ENCODE assay signal across 10 cellular contexts in the genomic region with DNA sequence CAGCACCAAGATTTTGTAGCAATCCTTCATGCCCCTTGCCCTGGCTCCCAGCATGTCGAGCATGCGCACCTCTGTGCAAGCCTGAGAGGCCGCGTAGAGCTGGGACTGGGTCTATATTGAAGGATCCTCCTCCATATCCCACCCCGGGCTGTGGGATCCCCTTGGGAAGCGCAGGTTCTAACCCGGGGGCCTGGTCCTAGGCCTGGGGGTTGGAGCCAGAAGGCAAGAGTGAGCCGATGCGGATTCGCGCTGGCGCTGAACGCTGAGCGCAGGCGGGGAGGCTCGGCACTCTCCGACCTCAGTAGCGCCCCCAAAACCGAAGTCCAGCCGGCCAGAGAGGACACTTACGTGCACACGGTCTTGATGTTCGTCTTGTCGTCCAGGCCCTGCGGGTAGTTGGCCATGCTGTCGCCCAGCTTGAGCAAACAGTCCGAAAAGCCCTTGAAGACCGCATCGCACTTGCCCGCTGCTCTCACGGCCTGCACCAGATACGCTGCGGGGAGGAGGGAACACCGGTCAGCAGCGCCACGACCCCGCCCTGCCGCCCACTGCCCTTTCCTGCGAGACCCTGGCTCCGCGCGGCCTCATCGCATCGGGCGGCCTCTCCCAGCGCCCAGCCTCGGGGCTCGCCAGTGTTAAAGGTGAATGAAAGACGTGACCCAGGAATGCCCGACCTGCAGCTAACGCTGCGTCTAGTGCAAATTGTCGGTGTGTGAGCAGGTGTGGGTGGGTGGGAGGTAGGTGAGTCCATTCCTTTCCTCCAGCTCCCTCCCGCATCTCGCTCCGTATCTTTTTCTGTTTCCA. TPM values are rescaled to one million over a fixed set of nuclear protein-coding genes. Genes with fewer than 3 reads are reported as not detected.
DNase-seq lines count a peak whose midpoint lies in the region; ATAC-seq lines count a peak whose summit lies in the region.
"Had no signal": no experiment of that assay in that cellular context is flagged by ENCODE, and none has a peak within 500 bp of the region (broad histone marks: within the 10 kb centered on the region; RNA-seq: fewer than 3 reads in every experiment).

No MANE protein-coding gene starts in this region.

- peaks cover 8% of the 10 kb centered on the region for H3K9me3 Mint-ChIP-seq in activated CD4-positive, alpha-beta T cell treated with anti-CD3 and anti-CD28 coated beads, Interleukin-2, amount 10 ng/mL, durations not matched to agents 7 days and 5 days
- H3K9me3 Mint-ChIP-seq in activated naive CD8-positive, alpha-beta T cell treated with anti-CD3 and anti-CD28 coated beads, Interleukin-2, amount 10 ng/mL, durations not matched to agents 7 days and 5 days, result peaks cover 4% of the 10 kb centered on the region

- no peaks in the 10 kb centered on the region for H3K9me3 ChIP-seq in iPS-18a (ENCODE audit: control insufficient read depth, low read depth, low read length)

- CTCF ChIA-PET in activated CD4-positive, alpha-beta T cell treated with anti-CD3 and anti-CD28 coated beads, Interleukin-2, amount 10 ng/mL, durations not matched to agents 7 days and 5 days (lab: Charles Lee), result interaction anchor here (0.6 kb wide), 1 partner anchor 157 kb away, joined by 3 read pairs; no protein-coding TSS in a partner anchor

- peaks cover 91% of the 10 kb centered on the region for H3K27me3 Mint-ChIP-seq in activated CD4-positive, alpha-beta T cell treated with anti-CD3 and anti-CD28 coated beads, Interleukin-2, amount 10 ng/mL, durations not matched to agents 7 days and 5 days
- H3K27me3 Mint-ChIP-seq in activated naive CD8-positive, alpha-beta T cell treated with anti-CD3 and anti-CD28 coated beads, Interleukin-2, amount 10 ng/mL, durations not matched to agents 7 days and 5 days, result peaks cover 73% of the 10 kb centered on the region

- H3K4me1 Mint-ChIP-seq in activated CD4-positive, alpha-beta T cell treated with anti-CD3 and anti-CD28 coated beads, Interleukin-2, amount 10 ng/mL, durations not matched to agents 7 days and 5 days, result peaks cover 77% of the 10 kb centered on the region
- peaks cover 60% of the 10 kb centered on the region for H3K4me1 Mint-ChIP-seq in activated naive CD8-positive, alpha-beta T cell treated with anti-CD3 and anti-CD28 coated beads, Interleukin-2, amount 10 ng/mL, durations not matched to agents 7 days and 5 days

- ATAC-seq in activated naive CD8-positive, alpha-beta T cell treated with anti-CD3 and anti-CD28 coated beads, Interleukin-2, amount 10 ng/mL, durations not matched to agents 7 days and 5 days (ENCODE audit: low read depth), result no peak
- ATAC-seq in stimulated activated naive CD8-positive, alpha-beta T cell treated with anti-CD3 and anti-CD28 coated beads, Interleukin-15, Interleukin-2, amounts not matched to agents 100 U/mL and 50 U/mL, for 24 hours, result no peak

- no peak for DNase-seq in activated CD4-positive, alpha-beta T cell treated with anti-CD3 and anti-CD28 coated beads, Interleukin-2, amount 10 ng/mL, durations not matched to agents 7 days and 5 days
- DNase-seq in activated CD4-positive, alpha-beta T cell treated with anti-CD3 and anti-CD28 coated beads for 1 hour, result no peak
- peak; percentile 54 for DNase-seq in activated naive CD8-positive, alpha-beta T cell treated with anti-CD3 and anti-CD28 coated beads, Interleukin-2, amount 10 ng/mL, durations not matched to agents 7 days and 5 days
- DNase-seq in stimulated activated naive CD8-positive, alpha-beta T cell treated with anti-CD3 and anti-CD28 coated beads, Interleukin-15, Interleukin-2, amounts not matched to agents 100 U/mL and 50 U/mL, for 24 hours, result peak; percentile 13
- DNase-seq in KBM-7, result no peak
- DNase-seq in cortex of kidney (lab: John Stamatoyannopoulos, UW), result no peak
- no peak for DNase-seq in SKM-1 (lab: John Stamatoyannopoulos, UW; ENCODE audit: unreplicated experiment)
- DNase-seq: NCI-H82, small intestine had no signal

- H3K27me3 ChIP-seq in iPS-18a (ENCODE audit: control insufficient read depth, insufficient read depth, low read length), result peaks cover 100% of the 10 kb centered on the region

- POLR2A ChIA-PET in activated CD4-positive, alpha-beta T cell treated with anti-CD3 and anti-CD28 coated beads, Interleukin-2, amount 10 ng/mL, durations not matched to agents 7 days and 5 days (lab: Charles Lee), result no interaction called here
- POLR2A ChIA-PET in activated naive CD8-positive, alpha-beta T cell treated with anti-CD3 and anti-CD28 coated beads, Interleukin-2, amount 10 ng/mL, durations not matched to agents 7 days and 5 days (lab: Charles Lee), result interaction anchor here (2.4 kb wide), 1 partner anchor 7 kb away, joined by 13 read pairs; no protein-coding TSS in a partner anchor

- in situ Hi-C loops in KBM-7 (cut with MboI; ENCODE audit: low pct_unique_long_range_greater_than_20kb, low sequenced_read_pairs), result no loop called here

- peaks cover 37% of the 10 kb centered on the region for H3K36me3 Mint-ChIP-seq in activated CD4-positive, alpha-beta T cell treated with anti-CD3 and anti-CD28 coated beads, Interleukin-2, amount 10 ng/mL, durations not matched to agents 7 days and 5 days (ENCODE audit: low read depth)
- H3K36me3 Mint-ChIP-seq in activated naive CD8-positive, alpha-beta T cell treated with anti-CD3 and anti-CD28 coated beads, Interleukin-2, amount 10 ng/mL, durations not matched to agents 7 days and 5 days, result peaks cover 45% of the 10 kb centered on the region

- H3K27ac Mint-ChIP-seq in activated CD4-positive, alpha-beta T cell treated with anti-CD3 and anti-CD28 coated beads, Interleukin-2, amount 10 ng/mL, durations not matched to agents 7 days and 5 days, result peak overlapping the region; percentile 73
- peak overlapping the region; percentile 63 for H3K27ac Mint-ChIP-seq in activated naive CD8-positive, alpha-beta T cell treated with anti-CD3 and anti-CD28 coated beads, Interleukin-2, amount 10 ng/mL, durations not matched to agents 7 days and 5 days

- peaks cover 37% of the 10 kb centered on the region for H3K4me1 ChIP-seq in iPS-18a (ENCODE audit: control insufficient read depth, low read depth, low read length)

- H3K4me3 ChIP-seq in iPS-18a (ENCODE audit: low read length), result peak overlapping the region; percentile 65

- no peak overlapping the region for H3K9ac ChIP-seq in iPS-18a (ENCODE audit: low read length)

- no peak overlapping the region for H3K27ac ChIP-seq in iPS-18a (ENCODE audit: low read length)

- no peaks in the 10 kb centered on the region for H3K36me3 ChIP-seq in iPS-18a (ENCODE audit: control insufficient read depth, low read depth, low read length)

- H3K4me3 Mint-ChIP-seq in activated CD4-positive, alpha-beta T cell treated with anti-CD3 and anti-CD28 coated beads, Interleukin-2, amount 10 ng/mL, durations not matched to agents 7 days and 5 days, result peak overlapping the region; percentile 76
- peak overlapping the region; percentile 91 for H3K4me3 Mint-ChIP-seq in activated naive CD8-positive, alpha-beta T cell treated with anti-CD3 and anti-CD28 coated beads, Interleukin-2, amount 10 ng/mL, durations not matched to agents 7 days and 5 days

RNA-seq across cellular contexts. Expression of a gene that starts 4.5 kb away (rescaled TPM):
- total RNA-seq in activated CD4-positive, alpha-beta T cell treated with anti-CD3 and anti-CD28 coated beads, Interleukin-2, amount 10 ng/mL, durations not matched to agents 7 days and 5 days, result 1 to 10 TPM; 7.0 to 8.7 TPM
- 10 to 100 TPM; 49.8 to 54.8 TPM for total RNA-seq in activated naive CD8-positive, alpha-beta T cell treated with anti-CD3 and anti-CD28 coated beads, Interleukin-2, amount 10 ng/mL, durations not matched to agents 7 days and 5 days

Comparison
In these comparisons a context has a peak if more than half of its experiments do, and no peak if none do; other contexts are left out.
1. DNase-seq: peak in activated naive CD8-positive, alpha-beta T cell treated with anti-CD3 and anti-CD28 coated beads, Interleukin-2, amount 10 ng/mL, durations not matched to agents 7 days and 5 days (single experiment) and stimulated activated naive CD8-positive, alpha-beta T cell treated with anti-CD3 and anti-CD28 coated beads, Interleukin-15, Interleukin-2, amounts not matched to agents 100 U/mL and 50 U/mL, for 24 hours (single experiment); none in activated CD4-positive, alpha-beta T cell treated with anti-CD3 and anti-CD28 coated beads, Interleukin-2, amount 10 ng/mL, durations not matched to agents 7 days and 5 days (single experiment), activated CD4-positive, alpha-beta T cell treated with anti-CD3 and anti-CD28 coated beads for 1 hour (single experiment), KBM-7 (single experiment), cortex of kidney (single experiment) and SKM-1 (single experiment).
2. RNA of a gene that starts 4.5 kb away (total RNA-seq): 49.8 to 54.8 TPM in activated naive CD8-positive, alpha-beta T cell treated with anti-CD3 and anti-CD28 coated beads, Interleukin-2, amount 10 ng/mL, durations not matched to agents 7 days and 5 days; 7.0 to 8.7 TPM in activated CD4-positive, alpha-beta T cell treated with anti-CD3 and anti-CD28 coated beads, Interleukin-2, amount 10 ng/mL, durations not matched to agents 7 days and 5 days; every median in the first group is over 4 times any median in the second.